In the genomic region with DNA sequence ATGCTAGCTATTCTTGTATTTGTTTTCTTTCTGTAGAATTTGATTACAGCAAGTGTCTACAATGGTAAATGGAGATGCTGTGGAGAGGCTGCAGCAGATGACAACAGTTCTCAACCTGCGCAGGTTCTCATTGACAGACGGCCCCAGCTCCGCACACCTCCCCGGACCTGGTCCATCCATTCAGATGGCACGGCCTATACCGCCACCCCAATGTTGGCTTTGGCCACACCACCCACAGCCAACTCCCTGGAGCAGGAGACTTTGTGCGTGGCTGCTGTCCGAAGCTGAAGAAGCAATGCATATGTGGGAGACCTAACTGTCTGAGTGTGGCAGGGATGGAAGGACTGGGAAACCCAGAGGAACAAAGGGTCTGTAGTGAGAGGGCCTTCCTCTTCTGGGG, we compare ENCODE assay signal across 38 cellular contexts.
"Had no signal": no experiment of that assay in that cellular context is flagged by ENCODE, and none has a peak within 500 bp of the region (broad histone marks: within the 10 kb centered on the region; RNA-seq: fewer than 3 reads in every experiment).

No MANE protein-coding gene starts in this region.

- H3K36me3 Mint-ChIP-seq: activated naive CD4-positive, alpha-beta T cell treated with anti-CD3 and anti-CD28 coated beads, Interleukin-2, amount 10 ng/mL, durations not matched to agents 7 days and 5 days; activated naive CD4-positive, alpha-beta T cell treated with anti-CD3 and anti-CD28 coated beads, Interleukin-2, amount 50 U/mL, for 24 hours; activated naive CD4-positive, alpha-beta T cell treated with anti-CD3 and anti-CD28 coated beads, Interleukin-2, amount 50 U/mL, for 72 hours; activated naive CD8-positive, alpha-beta T cell; activated naive CD8-positive, alpha-beta T cell treated with anti-CD3 and anti-CD28 coated beads for 36 hours; activated naive CD8-positive, alpha-beta T cell treated with anti-CD3 and anti-CD28 coated beads, Interleukin-2, amount 10 ng/mL, durations not matched to agents 7 days and 5 days; brain had no signal

- H3K27ac Mint-ChIP-seq: activated naive CD4-positive, alpha-beta T cell treated with anti-CD3 and anti-CD28 coated beads for 36 hours; activated naive CD4-positive, alpha-beta T cell treated with anti-CD3 and anti-CD28 coated beads, Interleukin-2, amount 10 ng/mL, durations not matched to agents 7 days and 5 days; activated naive CD4-positive, alpha-beta T cell treated with anti-CD3 and anti-CD28 coated beads, Interleukin-2, amount 50 U/mL, for 24 hours; activated naive CD4-positive, alpha-beta T cell treated with anti-CD3 and anti-CD28 coated beads, Interleukin-2, amount 50 U/mL, for 72 hours; activated naive CD8-positive, alpha-beta T cell; activated naive CD8-positive, alpha-beta T cell treated with anti-CD3 and anti-CD28 coated beads for 36 hours; activated naive CD8-positive, alpha-beta T cell treated with anti-CD3 and anti-CD28 coated beads, Interleukin-2, amount 10 ng/mL, durations not matched to agents 7 days and 5 days; activated naive CD8-positive, alpha-beta T cell treated with anti-CD3 and anti-CD28 coated beads, Interleukin-2, amount 50 U/mL, for 24 hours; activated T-cell treated with anti-CD3 and anti-CD28 coated beads, Interleukin-2, amount 50 U/mL, for 24 hours; activated T-cell treated with anti-CD3 and anti-CD28 coated beads, Interleukin-2, amount 50 U/mL, for 72 hours; activated T-helper 1 cell treated with anti-CD3 and anti-CD28 coated beads, Interleukin-12 subunit alpha, Interleukin-12 subunit beta, Interleukin-2, Interleukin-4 antibody, amounts not matched to agents 30 ng/mL and 10 ng/mL and 1 ng/mL, durations not matched to agents 14 hours and 24 hours and 36 hours; activated T-helper 17 cell treated with anti-CD3 and anti-CD28 coated beads, Interleukin-2, amount 50 U/mL, for 72 hours; activated T-helper 2 cell treated with anti-CD3 and anti-CD28 coated beads, Interferon-gamma antibody, Interleukin-2, Interleukin-4, amounts not matched to agents 10 μg/mL and 5 μg/mL and 100 μg/mL, durations not matched to agents 14 hours and 24 hours and 36 hours; brain had no signal

- ATAC-seq: activated naive CD4-positive, alpha-beta T cell treated with anti-CD3 and anti-CD28 coated beads, Interleukin-2, amount 50 U/mL, for 72 hours; activated naive CD8-positive, alpha-beta T cell treated with anti-CD3 and anti-CD28 coated beads, Interleukin-2, amount 50 U/mL, for 24 hours; activated T-cell treated with anti-CD3 and anti-CD28 coated beads, Interleukin-2, amount 50 U/mL, for 4 hours; activated T-cell treated with anti-CD3 and anti-CD28 coated beads, Interleukin-2, amount 50 U/mL, for 72 hours; activated T-helper 17 cell treated with anti-CD3 and anti-CD28 coated beads, Interleukin-2, amount 50 U/mL, for 72 hours; body of pancreas had no signal

- H3K27me3 Mint-ChIP-seq: activated naive CD4-positive, alpha-beta T cell treated with anti-CD3 and anti-CD28 coated beads, Interleukin-2, amount 10 ng/mL, durations not matched to agents 7 days and 5 days; activated naive CD8-positive, alpha-beta T cell treated with anti-CD3 and anti-CD28 coated beads, Interleukin-2, amount 50 U/mL, for 24 hours had no signal

- H3K4me3 Mint-ChIP-seq: activated naive CD4-positive, alpha-beta T cell treated with anti-CD3 and anti-CD28 coated beads for 36 hours; activated naive CD4-positive, alpha-beta T cell treated with anti-CD3 and anti-CD28 coated beads, Interleukin-2, amount 10 ng/mL, durations not matched to agents 7 days and 5 days; activated naive CD4-positive, alpha-beta T cell treated with anti-CD3 and anti-CD28 coated beads, Interleukin-2, amount 50 U/mL, for 24 hours; activated naive CD8-positive, alpha-beta T cell; activated naive CD8-positive, alpha-beta T cell treated with anti-CD3 and anti-CD28 coated beads for 36 hours; activated naive CD8-positive, alpha-beta T cell treated with anti-CD3 and anti-CD28 coated beads, Interleukin-2, amount 10 ng/mL, durations not matched to agents 7 days and 5 days; activated naive CD8-positive, alpha-beta T cell treated with anti-CD3 and anti-CD28 coated beads, Interleukin-2, amount 50 U/mL, for 24 hours; activated T-cell treated with anti-CD3 and anti-CD28 coated beads, Interleukin-2, amount 50 U/mL, for 24 hours; activated T-cell treated with anti-CD3 and anti-CD28 coated beads, Interleukin-2, amount 50 U/mL, for 4 hours; activated T-cell treated with anti-CD3 and anti-CD28 coated beads, Interleukin-2, amount 50 U/mL, for 72 hours; activated T-helper 1 cell treated with anti-CD3 and anti-CD28 coated beads, Interleukin-12 subunit alpha, Interleukin-12 subunit beta, Interleukin-2, Interleukin-4 antibody, amounts not matched to agents 30 ng/mL and 10 ng/mL and 1 ng/mL, durations not matched to agents 14 hours and 24 hours and 36 hours; activated T-helper 17 cell treated with anti-CD3 and anti-CD28 coated beads, Interleukin-2, amount 50 U/mL, for 72 hours; brain; central memory CD8-positive, alpha-beta T cell had no signal

- H3K4me1 Mint-ChIP-seq: activated naive CD4-positive, alpha-beta T cell treated with anti-CD3 and anti-CD28 coated beads, Interleukin-2, amount 10 ng/mL, durations not matched to agents 7 days and 5 days; activated naive CD4-positive, alpha-beta T cell treated with anti-CD3 and anti-CD28 coated beads, Interleukin-2, amount 50 U/mL, for 24 hours; activated naive CD8-positive, alpha-beta T cell treated with anti-CD3 and anti-CD28 coated beads for 36 hours; activated naive CD8-positive, alpha-beta T cell treated with anti-CD3 and anti-CD28 coated beads, Interleukin-2, amount 10 ng/mL, durations not matched to agents 7 days and 5 days; activated naive CD8-positive, alpha-beta T cell treated with anti-CD3 and anti-CD28 coated beads, Interleukin-2, amount 50 U/mL, for 24 hours; activated T-helper 17 cell treated with anti-CD3 and anti-CD28 coated beads, Interleukin-2, amount 50 U/mL, for 72 hours; central memory CD8-positive, alpha-beta T cell had no signal

- H3K9me3 ChIP-seq: adrenal gland, ascending aorta, body of pancreas, breast epithelium had no signal

- H3K4me3 ChIP-seq: adrenal gland, ascending aorta, body of pancreas, breast epithelium, cardiac muscle cell had no signal

- FAIRE-seq: astrocyte, bronchial epithelial cell had no signal

- DNase-seq: activated effector memory CD4-positive, alpha-beta T cell treated with anti-CD3 and anti-CD28 coated beads, Interleukin-2, amount 50 U/mL, for 16 hours; activated effector memory CD4-positive, alpha-beta T cell treated with Interleukin-2 at 50 U/mL for 16 hours; activated gamma-delta T cell; activated gamma-delta T cell treated with Interleukin-2 at 50 U/mL for 16 hours; activated naive CD4-positive, alpha-beta T cell; activated naive CD4-positive, alpha-beta T cell treated with anti-CD3 and anti-CD28 coated beads for 36 hours; activated naive CD4-positive, alpha-beta T cell treated with anti-CD3 and anti-CD28 coated beads, Interleukin-2, amount 10 ng/mL, durations not matched to agents 7 days and 5 days; activated naive CD4-positive, alpha-beta T cell treated with anti-CD3 and anti-CD28 coated beads, Interleukin-2, amount 50 U/mL, for 16 hours; activated naive CD4-positive, alpha-beta T cell treated with Interleukin-2 at 50 U/mL for 16 hours; activated naive CD8-positive, alpha-beta T cell treated with anti-CD3 and anti-CD28 coated beads for 36 hours; activated naive CD8-positive, alpha-beta T cell treated with anti-CD3 and anti-CD28 coated beads, Interleukin-2, amount 10 ng/mL, durations not matched to agents 7 days and 5 days; activated naive CD8-positive, alpha-beta T cell treated with anti-CD3 and anti-CD28 coated beads, Interleukin-2, amount 50 U/mL, for 24 hours; activated T-cell treated with anti-CD3 and anti-CD28 coated beads, Interleukin-2, amount 50 U/mL, for 1 hour; activated T-cell treated with anti-CD3 and anti-CD28 coated beads, Interleukin-2, amount 50 U/mL, for 24 hours; activated T-cell treated with anti-CD3 and anti-CD28 coated beads, Interleukin-2, amount 50 U/mL, for 4 hours; activated T-cell treated with anti-CD3 and anti-CD28 coated beads, Interleukin-2, amount 50 U/mL, for 48 hours; activated T-cell treated with anti-CD3 and anti-CD28 coated beads, Interleukin-2, amount 50 U/mL, for 72 hours; amniotic stem cell; amygdala; anterior cingulate cortex; body of pancreas; brain microvascular endothelial cell; central memory CD4-positive, alpha-beta T cell; cerebellar nuclear complex had no signal

- H3K4me1 ChIP-seq: ascending aorta, breast epithelium had no signal

- H3K27ac ChIP-seq: ascending aorta, body of pancreas, brain microvascular endothelial cell, breast epithelium, cardiac muscle cell had no signal

- H3K9me3 Mint-ChIP-seq: activated naive CD4-positive, alpha-beta T cell treated with anti-CD3 and anti-CD28 coated beads for 36 hours; activated naive CD4-positive, alpha-beta T cell treated with anti-CD3 and anti-CD28 coated beads, Interleukin-2, amount 10 ng/mL, durations not matched to agents 7 days and 5 days; activated naive CD4-positive, alpha-beta T cell treated with anti-CD3 and anti-CD28 coated beads, Interleukin-2, amount 50 U/mL, for 24 hours; activated naive CD4-positive, alpha-beta T cell treated with anti-CD3 and anti-CD28 coated beads, Interleukin-2, amount 50 U/mL, for 72 hours; activated naive CD8-positive, alpha-beta T cell treated with anti-CD3 and anti-CD28 coated beads for 36 hours; activated naive CD8-positive, alpha-beta T cell treated with anti-CD3 and anti-CD28 coated beads, Interleukin-2, amount 10 ng/mL, durations not matched to agents 7 days and 5 days; activated naive CD8-positive, alpha-beta T cell treated with anti-CD3 and anti-CD28 coated beads, Interleukin-2, amount 50 U/mL, for 24 hours; activated T-cell treated with anti-CD3 and anti-CD28 coated beads, Interleukin-2, amount 50 U/mL, for 24 hours; activated T-cell treated with anti-CD3 and anti-CD28 coated beads, Interleukin-2, amount 50 U/mL, for 4 hours; activated T-cell treated with anti-CD3 and anti-CD28 coated beads, Interleukin-2, amount 50 U/mL, for 72 hours; activated T-helper 1 cell treated with anti-CD3 and anti-CD28 coated beads, Interleukin-12 subunit alpha, Interleukin-12 subunit beta, Interleukin-2, Interleukin-4 antibody, amounts not matched to agents 30 ng/mL and 10 ng/mL and 1 ng/mL, durations not matched to agents 14 hours and 24 hours and 36 hours; activated T-helper 2 cell treated with anti-CD3 and anti-CD28 coated beads, Interferon-gamma antibody, Interleukin-2, Interleukin-4, amounts not matched to agents 10 μg/mL and 5 μg/mL and 100 μg/mL, durations not matched to agents 14 hours and 24 hours and 36 hours had no signal

- H3K27me3 ChIP-seq: adrenal gland, ascending aorta, brain microvascular endothelial cell had no signal

- H3K36me3 ChIP-seq: adrenal gland, ascending aorta, brain microvascular endothelial cell, breast epithelium, cardiac muscle cell had no signal
